Comparison of ENCODE assay signal across 1 cellular context in the genomic region with DNA sequence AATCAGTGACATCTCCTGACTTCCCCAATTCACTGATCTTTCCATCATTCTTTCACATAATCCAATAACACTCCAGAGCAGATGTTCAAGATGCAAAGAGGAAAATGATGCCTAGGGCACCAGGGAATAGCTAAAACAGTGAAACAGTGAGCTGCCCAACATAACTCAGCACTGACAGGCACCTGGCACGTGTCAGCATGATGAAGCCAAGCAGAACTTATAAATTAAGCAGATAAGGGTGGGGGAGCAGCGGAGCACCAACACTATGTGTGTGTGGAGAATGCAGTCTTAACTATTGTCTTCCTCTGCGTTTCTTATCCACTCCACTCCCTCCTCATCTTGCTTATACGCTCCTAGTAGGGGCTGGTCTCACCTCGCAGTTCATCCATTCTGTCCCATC.
TF ChIP-seq lines count a peak whose summit lies in the region.

No MANE protein-coding gene starts in this region.

TF ChIP-seq in H1, 55 proteins besides CTCF, POLR2A, EP300 and RAD21:
- TF ChIP-seq CHD2 (IDR thresholded peaks at IDR 0.05; ENCODE audit: low read length) (no peak), FOSL1 (IDR thresholded peaks at IDR 0.05; ENCODE audit: insufficient read depth, low read depth, low read length) (no peak), SUZ12 (IDR thresholded peaks at IDR 0.05; ENCODE audit: low read length) (no peak), CBX8 (IDR thresholded peaks at IDR 0.05; ENCODE audit: borderline replicate concordance, low read depth, low read length) (no peak), SRF (IDR thresholded peaks at IDR 0.05; ENCODE audit: low read depth, low read length) (no peak), BRCA1 (IDR thresholded peaks at IDR 0.05; ENCODE audit: low read depth, low read length) (no peak), EZH2 (IDR thresholded peaks at IDR 0.05; ENCODE audit: low read depth, low read length, severe bottlenecking) (no peak), TAF7 (optimal IDR thresholded peaks at IDR 0.05; ENCODE audit: borderline replicate concordance, low read depth, low read length) (no peak), MAX (IDR thresholded peaks at IDR 0.05) (no peak), RXRA (IDR thresholded peaks at IDR 0.05; ENCODE audit: insufficient read depth, low read depth, low read length) (no peak), ATF2 (IDR thresholded peaks at IDR 0.05; ENCODE audit: low read length) (no peak), HDAC6 (IDR thresholded peaks at IDR 0.05; ENCODE audit: low read depth, low read length) (no peak), BACH1 (IDR thresholded peaks at IDR 0.05; ENCODE audit: low read length) (no peak)
TF ChIP-seq in H1: peak in this region for 0.
